In the genomic region with DNA sequence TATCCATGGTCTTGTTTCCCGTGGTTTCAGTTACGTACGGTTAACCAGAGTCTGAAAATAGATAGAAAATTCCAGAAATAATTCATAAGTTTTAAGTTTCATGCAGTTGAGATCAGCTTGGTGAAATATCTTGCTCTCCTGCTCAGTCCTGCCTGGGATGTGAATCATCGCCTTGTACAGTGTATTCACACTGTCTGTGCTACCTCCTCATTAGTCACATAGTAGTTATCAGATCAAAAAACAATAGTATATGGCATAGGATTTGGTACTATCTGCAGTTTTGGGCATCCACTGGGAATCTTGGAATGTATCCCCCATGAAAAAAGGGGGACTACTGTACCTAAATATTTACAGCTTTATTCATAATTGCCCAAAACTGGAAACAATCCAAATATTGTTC, we compare ENCODE assay signal across 25 cellular contexts. TPM values are rescaled to one million over a fixed set of nuclear protein-coding genes. Genes with fewer than 3 reads are reported as not detected.
DNase-seq lines count a peak whose midpoint lies in the region; ATAC-seq and TF ChIP-seq lines count a peak whose summit lies in the region.
"Had no signal": no experiment of that assay in that cellular context is flagged by ENCODE, and none has a peak within 500 bp of the region (broad histone marks: within the 10 kb centered on the region; RNA-seq: fewer than 3 reads in every experiment).

No MANE protein-coding gene starts in this region.

- H3K36me3 ChIP-seq in RWPE2 (ENCODE audit: low read depth), result no peaks in the 10 kb centered on the region
- H3K36me3 ChIP-seq: BLaER1, spleen, tibial artery had no signal

- peak; percentile 49 for DNase-seq in HPDE6-E6E7 (ENCODE audit: extremely low spot score)
- DNase-seq in RWPE2 (ENCODE audit: low spot score), result no peak
- peak; percentile 5 for DNase-seq in skeletal muscle cell (ENCODE audit: low read depth)
- DNase-seq in NCI-H2029 (lab: John Stamatoyannopoulos, UW), result no peak
- DNase-seq: ACHN; activated CD4-positive, alpha-beta T cell treated with anti-CD3 and anti-CD28 coated beads, Interleukin-2, amount 50 U/mL, for 1 hour; activated T-cell treated with anti-CD3 and anti-CD28 coated beads, Interleukin-2, amount 50 U/mL, for 48 hours; DMS153; H7; Karpas-422; midbrain; natural killer cell; NCI-H1694; NCI-H2171; NCI-H524; PC-3; SHP77 treated with DMSO at 0.1 percent for 48 hours; spleen; T-helper 9 cell; tibial artery had no signal

- ATAC-seq in RWPE2 (ENCODE audit: low read depth), result peak; percentile 99
- ATAC-seq in esophagus mucosa, result peak; percentile 71
- no peak for ATAC-seq in HG03439 (IDR thresholded peaks at IDR 0.05; ENCODE audit: unreplicated experiment)
- ATAC-seq in HG03135 (IDR thresholded peaks at IDR 0.05; ENCODE audit: unreplicated experiment), result no peak
- ATAC-seq: natural killer cell, PC-3, WTC11 had no signal

- TF ChIP-seq CTCF in RWPE2 (IDR thresholded peaks at IDR 0.05; ENCODE audit: poor library complexity, severe bottlenecking), result no peak

- H3K27ac ChIP-seq in RWPE2 (ENCODE audit: poor library complexity, severe bottlenecking), result peak overlapping the region; percentile 48
- H3K27ac ChIP-seq: BLaER1, spleen, tibial artery had no signal

- H3K4me3 ChIP-seq in RWPE2 (ENCODE audit: severe bottlenecking) (no peak overlapping the region), skeletal muscle cell (ENCODE audit: low read depth, low read length) (no peak overlapping the region)
- H3K4me3 ChIP-seq: BLaER1, spleen, tibial artery had no signal

- H3K4me1 ChIP-seq in RWPE2 (ENCODE audit: insufficient read depth, poor library complexity, severe bottlenecking), result peaks cover 10% of the 10 kb centered on the region
- H3K4me1 ChIP-seq: BLaER1, spleen had no signal

- H3K9me3 ChIP-seq in RWPE2 (ENCODE audit: severe bottlenecking), result no peaks in the 10 kb centered on the region
- H3K9me3 ChIP-seq: spleen, tibial artery had no signal

- no peaks in the 10 kb centered on the region for H3K27me3 ChIP-seq in RWPE2 (ENCODE audit: insufficient read depth, poor library complexity, severe bottlenecking)
- H3K27me3 ChIP-seq: BLaER1, tibial artery had no signal

RNA-seq across cellular contexts. Expression of gene MOCS1, which starts 22.7 kb away (rescaled TPM):
- 4.3 TPM for total RNA-seq in esophagus mucosa

Comparison
In these comparisons a context has a peak if more than half of its experiments do, and no peak if none do; other contexts are left out.
1. DNase-seq: peak in HPDE6-E6E7 (single experiment) and skeletal muscle cell (single experiment); none in RWPE2 (single experiment) and NCI-H2029 (single experiment).
2. ATAC-seq: peak in RWPE2 (single experiment) and esophagus mucosa (single experiment); none in HG03439 (single experiment) and HG03135 (single experiment).